In the genomic region with DNA sequence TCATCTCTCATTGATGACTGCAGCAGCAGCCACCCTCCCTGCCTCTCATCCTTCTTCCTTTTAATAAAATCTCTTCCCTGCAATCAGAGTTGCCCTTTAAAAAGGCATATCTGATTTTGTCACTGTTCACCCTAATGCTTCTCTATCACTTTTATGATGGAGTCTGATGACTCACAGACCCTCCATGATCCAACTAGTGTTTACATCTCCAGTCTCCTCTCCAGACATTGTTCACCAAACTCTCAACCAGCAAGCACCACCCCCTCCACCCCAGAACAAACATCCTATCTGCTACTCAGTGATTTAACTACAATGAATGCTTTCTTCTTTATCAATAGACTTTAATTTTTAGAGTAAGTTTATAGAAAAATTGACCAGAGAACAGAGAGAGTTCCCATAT, we compare ENCODE assay signal across 1 cellular context.
TF ChIP-seq lines count a peak whose summit lies in the region.

No MANE protein-coding gene starts in this region.

TF ChIP-seq in IMR-90, 13 proteins besides CTCF, POLR2A, EP300 and RAD21 (continued from another document):
- TF ChIP-seq BHLHE40 (IDR thresholded peaks at IDR 0.05; ENCODE audit: low read depth, low read length) (no peak), FOS (IDR thresholded peaks at IDR 0.05; ENCODE audit: low read depth, low read length) (no peak), MAZ (IDR thresholded peaks at IDR 0.05; ENCODE audit: borderline replicate concordance, low read depth, low read length) (no peak), MXI1 (IDR thresholded peaks at IDR 0.05; ENCODE audit: borderline replicate concordance, low read depth, low read length) (no peak), CHD1 (IDR thresholded peaks at IDR 0.05; ENCODE audit: low read depth, low read length) (no peak)
- TF ChIP-seq, protein P1, sequence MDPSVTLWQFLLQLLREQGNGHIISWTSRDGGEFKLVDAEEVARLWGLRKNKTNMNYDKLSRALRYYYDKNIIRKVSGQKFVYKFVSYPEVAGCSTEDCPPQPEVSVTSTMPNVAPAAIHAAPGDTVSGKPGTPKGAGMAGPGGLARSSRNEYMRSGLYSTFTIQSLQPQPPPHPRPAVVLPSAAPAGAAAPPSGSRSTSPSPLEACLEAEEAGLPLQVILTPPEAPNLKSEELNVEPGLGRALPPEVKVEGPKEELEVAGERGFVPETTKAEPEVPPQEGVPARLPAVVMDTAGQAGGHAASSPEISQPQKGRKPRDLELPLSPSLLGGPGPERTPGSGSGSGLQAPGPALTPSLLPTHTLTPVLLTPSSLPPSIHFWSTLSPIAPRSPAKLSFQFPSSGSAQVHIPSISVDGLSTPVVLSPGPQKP (IDR thresholded peaks at IDR 0.05; ENCODE audit: borderline replicate concordance, low read depth, low read length): no peak
